9 cellular contexts compared by ENCODE assay signal in the genomic region with DNA sequence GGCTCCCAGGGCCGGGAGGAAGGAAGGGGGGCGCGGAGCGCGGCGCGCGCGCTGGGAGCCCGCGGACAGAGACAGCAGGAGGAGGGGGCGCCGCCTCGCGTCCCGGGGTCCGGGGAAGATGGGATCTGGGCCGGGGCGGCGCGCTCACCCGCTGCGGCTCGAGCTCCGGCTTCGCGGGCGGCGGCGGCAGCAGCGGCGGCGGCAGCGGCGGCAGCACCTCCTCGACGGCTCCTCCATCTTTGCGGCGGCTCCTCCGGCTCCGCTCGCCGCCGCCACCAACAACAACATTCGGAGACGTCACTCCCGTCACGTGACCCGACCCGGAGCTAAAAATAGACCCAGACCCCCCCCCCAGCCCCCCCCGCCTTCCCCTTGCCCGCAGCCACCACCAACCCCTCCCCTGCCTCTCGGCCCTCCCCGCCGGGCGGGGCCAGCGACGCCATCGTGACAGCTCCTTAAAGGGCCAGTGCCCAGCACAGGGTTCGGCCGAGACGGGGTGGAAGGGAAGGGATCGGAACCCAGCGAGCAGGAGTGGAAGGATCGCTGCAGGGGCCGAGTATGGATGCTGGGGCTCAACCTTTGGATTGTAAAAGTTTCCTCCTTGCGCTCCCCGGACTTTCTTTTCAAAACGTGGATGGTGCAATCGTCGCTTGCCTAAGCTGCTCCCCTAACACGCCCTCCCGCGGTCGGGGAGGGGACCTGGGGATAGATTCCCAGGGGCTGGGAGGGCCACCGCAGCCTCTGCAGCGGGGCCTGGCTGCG. TPM values are rescaled to one million over a fixed set of nuclear protein-coding genes. Genes with fewer than 3 reads are reported as not detected.
DNase-seq lines count a peak whose midpoint lies in the region; ATAC-seq, FAIRE-seq and TF ChIP-seq lines count a peak whose summit lies in the region.
"Had no signal": no experiment of that assay in that cellular context is flagged by ENCODE, and none has a peak within 500 bp of the region (broad histone marks: within the 10 kb centered on the region; RNA-seq: fewer than 3 reads in every experiment).

Gene HDAC5, minus strand, starts transcription at position 286 of the 762 bp plus-strand sequence. CDS start 6,126 bp downstream, outside the sequence.

- peak within 1 kb of the TSS; percentile 98 for H2AFZ ChIP-seq in keratinocyte (ENCODE audit: control insufficient read depth, low read length)

- H3K36me3 ChIP-seq in keratinocyte (ENCODE audit: control insufficient read depth in 2 of 2, extremely low read depth in 1 of 2, insufficient read depth in 2 of 2, low read length in 2 of 2), result no peaks in the 10 kb centered on the region

- H3K4me3 Mint-ChIP-seq in central memory CD8-positive, alpha-beta T cell, result peak within 1 kb of the TSS; percentile 96

- peak; percentile 9 for FAIRE-seq in keratinocyte (lab: Jason Lieb, UNC)
- FAIRE-seq: endometrium had no signal

- H3K79me2 ChIP-seq in keratinocyte (ENCODE audit: control insufficient read depth, insufficient read depth, low read length), result no peaks in the 10 kb centered on the region

- no peaks in the 10 kb centered on the region for H4K20me1 ChIP-seq in keratinocyte (ENCODE audit: control insufficient read depth, extremely low read depth, insufficient read depth, low read length)

- ATAC-seq in GM19043 (IDR thresholded peaks at IDR 0.05; ENCODE audit: low read depth, unreplicated experiment) (peak; percentile 88), HG03354 (IDR thresholded peaks at IDR 0.05; ENCODE audit: poor library complexity, severe bottlenecking, unreplicated experiment) (peak; percentile 93)
- peak; percentile 96 for ATAC-seq in activated CD4-positive, CD25-positive, alpha-beta regulatory T cell treated with anti-CD3 and anti-CD28 coated beads, Interleukin-2, amount 50 U/mL, for 24 hours
- peak; percentile 90 for ATAC-seq in central memory CD8-positive, alpha-beta T cell (replicated peaks; ENCODE audit: extremely low read depth, poor library complexity, severe bottlenecking)

- H3K9me3 Mint-ChIP-seq in central memory CD8-positive, alpha-beta T cell, result no peaks in the 10 kb centered on the region

- H3K27me3 ChIP-seq in keratinocyte (ENCODE audit: control insufficient read depth, extremely low read depth, insufficient read depth, low read length), result peaks cover 9% of the 10 kb centered on the region

- H3K4me1 Mint-ChIP-seq in central memory CD8-positive, alpha-beta T cell, result peaks cover 49% of the 10 kb centered on the region

- DNase-seq in AML-193 (lab: John Stamatoyannopoulos, UW) (peak; percentile 97 to 99), NCI-H446 (lab: John Stamatoyannopoulos, UW) (peak; percentile 89 to 95), keratinocyte (ENCODE audit: low read depth, low spot score) (no peak)
- DNase-seq in central memory CD8-positive, alpha-beta T cell (ENCODE audit: low spot score in 2 of 2), result peak; percentile 90 to 94
- DNase-seq in stimulated activated CD4-positive, alpha-beta T cell treated with anti-CD3 and anti-CD28 coated beads, Interleukin-12 subunit alpha, Interleukin-12 subunit beta, amount 100 ng/mL, for 48 hours (ENCODE audit: low read depth in 2 of 3, low spot score in 1 of 3), result peak; percentile 94 to 96 (median 95)

- H3K9me3 ChIP-seq in keratinocyte (ENCODE audit: control insufficient read depth, low read depth, low read length), result no peaks in the 10 kb centered on the region

- peak within 1 kb of the TSS; percentile 70 to 87 (median 73) for H3K4me3 ChIP-seq in keratinocyte (ENCODE audit: control insufficient read depth in 2 of 3, extremely low read depth in 1 of 3, insufficient read depth in 2 of 3, low read depth in 1 of 3, low read length in 3 of 3)

- no peaks in the 10 kb centered on the region for H3K9me1 ChIP-seq in keratinocyte (ENCODE audit: control insufficient read depth, extremely low read depth, insufficient read depth, low read length)

- H3K27ac ChIP-seq in keratinocyte (ENCODE audit: control insufficient read depth, insufficient read depth, low read length), result peak within 1 kb of the TSS; percentile 95

- peak within 1 kb of the TSS; percentile 97 for H3K9ac ChIP-seq in keratinocyte (ENCODE audit: control insufficient read depth, extremely low read depth, insufficient read depth, low read length)

- peaks cover 16% of the 10 kb centered on the region for H3K36me3 Mint-ChIP-seq in central memory CD8-positive, alpha-beta T cell (ENCODE audit: insufficient read depth)

- peaks cover 6% of the 10 kb centered on the region for H3K27me3 Mint-ChIP-seq in central memory CD8-positive, alpha-beta T cell

- peak; percentile 43 to 69 (median 63) for TF ChIP-seq CTCF in keratinocyte (optimal IDR thresholded peaks at IDR 0.05 in 1 of 3, IDR thresholded peaks at IDR 0.05 in 1 of 3, conservative IDR thresholded peaks at IDR 0.05 in 1 of 3; ENCODE audit: extremely low read depth in 1 of 3, insufficient read depth in 2 of 3, low read length in 3 of 3)

- dilution Hi-C loops in keratinocyte (cut with MboI; ENCODE audit: extremely low pct_ligation_motif_present, low sequenced_read_pairs), result no loop called here

- peak within 1 kb of the TSS; percentile 92 for H3K27ac Mint-ChIP-seq in central memory CD8-positive, alpha-beta T cell (ENCODE audit: low read depth)

- peaks cover 9% of the 10 kb centered on the region for H3K4me1 ChIP-seq in keratinocyte (ENCODE audit: control insufficient read depth, extremely low read depth, insufficient read depth, low read length)

- H3K4me2 ChIP-seq in keratinocyte (ENCODE audit: control insufficient read depth, extremely low read depth, insufficient read depth, low read depth, low read length), result peak within 1 kb of the TSS; percentile 96

RNA-seq across cellular contexts. Expression of gene HDAC5, which starts in this region (rescaled TPM):
- 3.0 to 11.1 TPM (median 4.5 TPM) in 3 replicates for polyA plus RNA-seq in keratinocyte
- 42.8 TPM for polyA plus RNA-seq in keratinocyte (2011; ENCODE audit: low read depth)
- 4.4 and 7.3 TPM in 2 replicates for polyA plus RNA-seq in keratinocyte (2011; cell fraction: cytosol; rRNA removed)
- 6.9 and 8.3 TPM in 2 replicates for polyA plus RNA-seq in keratinocyte (2011; cell fraction: nucleus; rRNA removed)
- 6.0 and 43.9 TPM in 2 replicates for polyA plus RNA-seq in keratinocyte (2012; ENCODE audit: low replicate concordance)
- 14.3 to 22.8 TPM (median 19.8 TPM) in 3 replicates for polyA minus RNA-seq in keratinocyte
- 16.5 TPM for polyA minus RNA-seq in keratinocyte (2011; cell fraction: cytosol; rRNA and poly(A)+ RNA removed)
- polyA minus RNA-seq in keratinocyte (2011; cell fraction: nucleus; rRNA and poly(A)+ RNA removed), result 9.6 and 10.8 TPM in 2 replicates
